ENCODE assay signal across 16 cellular contexts in the genomic region with DNA sequence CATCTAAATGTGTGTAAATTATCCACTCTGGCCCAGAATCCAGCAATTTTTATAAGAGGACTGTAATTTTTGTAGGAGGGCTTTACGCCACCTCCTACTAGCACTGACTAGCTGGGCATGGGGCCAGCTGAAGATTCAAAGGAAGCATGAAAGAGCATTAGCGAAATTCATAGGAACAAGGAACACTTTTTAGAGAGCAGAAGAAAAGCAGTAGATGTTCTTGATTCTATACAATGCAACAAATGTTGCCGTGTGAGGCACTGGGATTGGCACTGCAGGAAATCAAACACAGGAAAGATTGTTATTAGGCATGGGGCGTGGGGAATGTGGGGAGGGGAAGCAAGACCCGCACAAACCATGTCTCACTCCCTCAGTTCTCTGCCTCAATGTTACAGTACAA. TPM values are rescaled to one million over a fixed set of nuclear protein-coding genes. Genes with fewer than 3 reads are reported as not detected.
DNase-seq lines count a peak whose midpoint lies in the region; ATAC-seq and TF ChIP-seq lines count a peak whose summit lies in the region.
"Had no signal": no experiment of that assay in that cellular context is flagged by ENCODE, and none has a peak within 500 bp of the region (broad histone marks: within the 10 kb centered on the region; RNA-seq: fewer than 3 reads in every experiment).

No MANE protein-coding gene starts in this region.

- H3K9me3 ChIP-seq in A673 (ENCODE audit: low read depth, low read length, poor library complexity, severe bottlenecking), result peaks cover 5% of the 10 kb centered on the region

- DNase-seq in A673 (ENCODE audit: low spot score) (peak; percentile 75), DMS79 treated with DMSO at 0.1 percent for 48 hours (lab: John Stamatoyannopoulos, UW) (peak; percentile 74), anterior cingulate cortex (lab: John Stamatoyannopoulos, UW) (peak in 32 of 58 donors; percentile 6 to 77 (median 37)), middle frontal gyrus (ENCODE audit: extremely low spot score, low spot score) (peak; percentile 57), germinal center (ENCODE audit: low spot score) (no peak)
- no peak for DNase-seq in stimulated activated naive CD4-positive, alpha-beta T cell (lab: John Stamatoyannopoulos, UW)
- DNase-seq in T-helper 2 cell treated with Interferon-gamma antibody and Interleukin-4, amounts not matched to agents 5 μg/mL and 100 μg/mL, for 36 hours (ENCODE audit: low spot score), result no peak
- DNase-seq: AML-193; CD4-positive, CD25-positive, alpha-beta regulatory T cell; H7; MM.1S; NCI-H2029; NCI-H446 treated with DMSO at 0.1 percent for 48 hours; NCI-H774; SHP77 had no signal

- no peak overlapping the region for H3K4me3 ChIP-seq in A673 (ENCODE audit: low read depth, low read length, poor library complexity, severe bottlenecking)

- ATAC-seq in GM18502 (IDR thresholded peaks at IDR 0.05; ENCODE audit: poor library complexity, unreplicated experiment), result no peak

- CTCF ChIA-PET in A673 (lab: Charles Lee), result interaction anchor here (0.8 kb wide), 1 partner anchor 9 kb away, joined by 3 read pairs; no protein-coding TSS in a partner anchor

- H3K4me3 Mint-ChIP-seq in T-helper 2 cell treated with Interferon-gamma antibody and Interleukin-4, amounts not matched to agents 5 μg/mL and 100 μg/mL, for 36 hours, result no peak overlapping the region
- H3K4me3 Mint-ChIP-seq: CD4-positive, CD25-positive, alpha-beta regulatory T cell had no signal

- no peaks in the 10 kb centered on the region for H3K27me3 ChIP-seq in A673 (replicated peaks; ENCODE audit: insufficient read depth, low read depth, low read length, poor library complexity)

- peaks cover 30% of the 10 kb centered on the region for H3K27me3 Mint-ChIP-seq in T-helper 2 cell treated with Interferon-gamma antibody and Interleukin-4, amounts not matched to agents 5 μg/mL and 100 μg/mL, for 36 hours (ENCODE audit: low read depth)

- no TSS peak for BruUV-seq in A673 (replicated peaks; lab: Mats Ljungman, UMichigan)

- H3K4me1 Mint-ChIP-seq in T-helper 2 cell treated with Interferon-gamma antibody and Interleukin-4, amounts not matched to agents 5 μg/mL and 100 μg/mL, for 36 hours (ENCODE audit: low read depth), result peaks cover 3% of the 10 kb centered on the region

- H3K36me3 Mint-ChIP-seq in T-helper 2 cell treated with Interferon-gamma antibody and Interleukin-4, amounts not matched to agents 5 μg/mL and 100 μg/mL, for 36 hours (ENCODE audit: low read depth), result no peaks in the 10 kb centered on the region
- H3K36me3 Mint-ChIP-seq: CD4-positive, CD25-positive, alpha-beta regulatory T cell had no signal

- no peak overlapping the region for H3K27ac Mint-ChIP-seq in T-helper 2 cell treated with Interferon-gamma antibody and Interleukin-4, amounts not matched to agents 5 μg/mL and 100 μg/mL, for 36 hours

- peaks cover 13% of the 10 kb centered on the region for H3K4me1 ChIP-seq in A673 (ENCODE audit: insufficient read depth, low read length, poor library complexity, severe bottlenecking)

- intact Hi-C loops in A673 (cut with micrococcal nuclease; ENCODE audit: unreplicated experiment), result no loop called here

- POLR2A ChIA-PET in A673 (lab: Charles Lee; ENCODE audit: low non-redundant PET), result no interaction called here

- peak overlapping the region; percentile 41 for H3K27ac ChIP-seq in A673 (ENCODE audit: low read depth, low read length, poor library complexity, severe bottlenecking)

- no peak for TF ChIP-seq CTCF in A673 (conservative IDR thresholded peaks at IDR 0.05; ENCODE audit: low read depth, low read length)

- H3K36me3 ChIP-seq in A673 (ENCODE audit: insufficient read depth, low read length, poor library complexity, severe bottlenecking), result no peaks in the 10 kb centered on the region

- peaks cover 4% of the 10 kb centered on the region for H3K9me3 Mint-ChIP-seq in T-helper 2 cell treated with Interferon-gamma antibody and Interleukin-4, amounts not matched to agents 5 μg/mL and 100 μg/mL, for 36 hours

RNA-seq across cellular contexts. Expression of gene PARP1, which starts 58.4 kb away (rescaled TPM):
- total RNA-seq in A673 (2021), result 263 TPM in 2 replicates

Comparison
In these comparisons a context has a peak if more than half of its experiments do, and no peak if none do; other contexts are left out.
1. DNase-seq: peak in A673 (single experiment), DMS79 treated with DMSO at 0.1 percent for 48 hours (single experiment), anterior cingulate cortex (32 of 58) and middle frontal gyrus (single experiment); none in germinal center (single experiment), stimulated activated naive CD4-positive, alpha-beta T cell (0 of 6) and T-helper 2 cell treated with Interferon-gamma antibody and Interleukin-4, amounts not matched to agents 5 μg/mL and 100 μg/mL, for 36 hours (single experiment).